1 cellular context compared by ENCODE assay signal in genomic region chr5:138449501-138450239, GRCh38.
A peak's percentile ranks its signal among the peaks of the same experiment; 100 is the strongest.
TF ChIP-seq lines count a peak whose summit lies in the region.

No MANE protein-coding gene starts in this region.

TF ChIP-seq in HepG2, 621 proteins besides CTCF, POLR2A, EP300 and RAD21 (continued from another document and continues in another):
- TF ChIP-seq ZFP36 (IDR thresholded peaks at IDR 0.05; ENCODE audit: borderline replicate concordance, low read depth, low read length, partially characterized antibody) (no peak), ZNF788 (CRISPR knock-in tag; IDR thresholded peaks at IDR 0.05; ENCODE audit: borderline replicate concordance) (peak; percentile 61; the same call in 1 of the 2 replicates), ZSCAN29 (CRISPR knock-in tag; conservative IDR thresholded peaks at IDR 0.05) (no peak), SP140L (CRISPR knock-in tag; IDR thresholded peaks at IDR 0.05; ENCODE audit: borderline replicate concordance) (no peak), HINFP (CRISPR knock-in tag; IDR thresholded peaks at IDR 0.05; ENCODE audit: low read depth) (0 out of 2 replicates have a peak, but pooled peaks have one; percentile 39), POGZ (CRISPR knock-in tag; IDR thresholded peaks at IDR 0.05) (no peak), ZNF235 (CRISPR knock-in tag; IDR thresholded peaks at IDR 0.05; ENCODE audit: borderline replicate concordance) (no peak), HES4 (CRISPR knock-in tag; IDR thresholded peaks at IDR 0.05; ENCODE audit: borderline replicate concordance) (0 out of 2 replicates have a peak, but pooled peaks have one; percentile 2), RNF219 (CRISPR knock-in tag; IDR thresholded peaks at IDR 0.05) (no peak), YEATS2 (CRISPR knock-in tag; IDR thresholded peaks at IDR 0.05; ENCODE audit: borderline replicate concordance) (peak; percentile 28; the same call in 1 of the 2 replicates), ELF4 (CRISPR knock-in tag; IDR thresholded peaks at IDR 0.05; ENCODE audit: borderline replicate concordance) (no peak), AGO1 (IDR thresholded peaks at IDR 0.05; ENCODE audit: low read depth, low read length, poor library complexity, severe bottlenecking) (peak; percentile 23), RXRA (CRISPR knock-in tag; IDR thresholded peaks at IDR 0.05) (no peak), KMT2B (CRISPR knock-in tag; IDR thresholded peaks at IDR 0.05) (no peak), ZNF567 (CRISPR knock-in tag; IDR thresholded peaks at IDR 0.05; ENCODE audit: borderline replicate concordance) (no peak), BCL6 (CRISPR knock-in tag; IDR thresholded peaks at IDR 0.05) (no peak), HNF1A (IDR thresholded peaks at IDR 0.05; ENCODE audit: low read depth) (no peak), HNF1A (CRISPR knock-in tag; IDR thresholded peaks at IDR 0.05; ENCODE audit: borderline replicate concordance) (no peak), ZNF660 (CRISPR knock-in tag; IDR thresholded peaks at IDR 0.05; ENCODE audit: borderline replicate concordance, low read depth) (no peak), HOXA3 (CRISPR knock-in tag; IDR thresholded peaks at IDR 0.05) (peak; percentile 33; the same call in 1 of the 2 replicates), ZFP90 (CRISPR knock-in tag; IDR thresholded peaks at IDR 0.05; ENCODE audit: borderline replicate concordance) (no peak), ZNF720 (CRISPR knock-in tag; IDR thresholded peaks at IDR 0.05) (no peak), HOXA9 (CRISPR knock-in tag; IDR thresholded peaks at IDR 0.05; ENCODE audit: borderline replicate concordance) (no peak), ZNF605 (CRISPR knock-in tag; IDR thresholded peaks at IDR 0.05) (peak; percentile 24; the same call in 1 of the 2 replicates), ZNF136 (CRISPR knock-in tag; IDR thresholded peaks at IDR 0.05; ENCODE audit: low read depth) (0 out of 2 replicates have a peak, but pooled peaks have one; percentile 29), SALL1 (CRISPR knock-in tag; IDR thresholded peaks at IDR 0.05) (peak; percentile 72), BCL3 (CRISPR knock-in tag; IDR thresholded peaks at IDR 0.05) (peak; percentile 46; the same call in 1 of the 2 replicates), ZNF644 (CRISPR knock-in tag; IDR thresholded peaks at IDR 0.05; ENCODE audit: low read depth) (no peak), TEAD3 (CRISPR knock-in tag; optimal IDR thresholded peaks at IDR 0.05; ENCODE audit: borderline replicate concordance) (peak; percentile 55), ZNF777 (CRISPR knock-in tag; IDR thresholded peaks at IDR 0.05) (no peak)
- TF ChIP-seq, protein P1, sequence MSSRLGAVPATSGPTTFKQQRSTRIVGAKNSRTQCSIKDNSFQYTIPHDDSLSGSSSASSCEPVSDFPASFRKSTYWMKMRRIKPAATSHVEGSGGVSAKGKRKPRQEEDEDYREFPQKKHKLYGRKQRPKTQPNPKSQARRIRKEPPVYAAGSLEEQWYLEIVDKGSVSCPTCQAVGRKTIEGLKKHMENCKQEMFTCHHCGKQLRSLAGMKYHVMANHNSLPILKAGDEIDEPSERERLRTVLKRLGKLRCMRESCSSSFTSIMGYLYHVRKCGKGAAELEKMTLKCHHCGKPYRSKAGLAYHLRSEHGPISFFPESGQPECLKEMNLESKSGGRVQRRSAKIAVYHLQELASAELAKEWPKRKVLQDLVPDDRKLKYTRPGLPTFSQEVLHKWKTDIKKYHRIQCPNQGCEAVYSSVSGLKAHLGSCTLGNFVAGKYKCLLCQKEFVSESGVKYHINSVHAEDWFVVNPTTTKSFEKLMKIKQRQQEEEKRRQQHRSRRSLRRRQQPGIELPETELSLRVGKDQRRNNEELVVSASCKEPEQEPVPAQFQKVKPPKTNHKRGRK (CRISPR knock-in tag; IDR thresholded peaks at IDR 0.05), result no peak
- TF ChIP-seq, protein P2, sequence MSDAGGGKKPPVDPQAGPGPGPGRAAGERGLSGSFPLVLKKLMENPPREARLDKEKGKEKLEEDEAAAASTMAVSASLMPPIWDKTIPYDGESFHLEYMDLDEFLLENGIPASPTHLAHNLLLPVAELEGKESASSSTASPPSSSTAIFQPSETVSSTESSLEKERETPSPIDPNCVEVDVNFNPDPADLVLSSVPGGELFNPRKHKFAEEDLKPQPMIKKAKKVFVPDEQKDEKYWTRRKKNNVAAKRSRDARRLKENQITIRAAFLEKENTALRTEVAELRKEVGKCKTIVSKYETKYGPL (CRISPR knock-in tag; IDR thresholded peaks at IDR 0.05), result no peak
- TF ChIP-seq, protein P3, sequence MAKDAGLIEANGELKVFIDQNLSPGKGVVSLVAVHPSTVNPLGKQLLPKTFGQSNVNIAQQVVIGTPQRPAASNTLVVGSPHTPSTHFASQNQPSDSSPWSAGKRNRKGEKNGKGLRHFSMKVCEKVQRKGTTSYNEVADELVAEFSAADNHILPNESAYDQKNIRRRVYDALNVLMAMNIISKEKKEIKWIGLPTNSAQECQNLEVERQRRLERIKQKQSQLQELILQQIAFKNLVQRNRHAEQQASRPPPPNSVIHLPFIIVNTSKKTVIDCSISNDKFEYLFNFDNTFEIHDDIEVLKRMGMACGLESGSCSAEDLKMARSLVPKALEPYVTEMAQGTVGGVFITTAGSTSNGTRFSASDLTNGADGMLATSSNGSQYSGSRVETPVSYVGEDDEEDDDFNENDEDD (CRISPR knock-in tag; IDR thresholded peaks at IDR 0.05; ENCODE audit: borderline replicate concordance), result no peak
- TF ChIP-seq, protein P4, sequence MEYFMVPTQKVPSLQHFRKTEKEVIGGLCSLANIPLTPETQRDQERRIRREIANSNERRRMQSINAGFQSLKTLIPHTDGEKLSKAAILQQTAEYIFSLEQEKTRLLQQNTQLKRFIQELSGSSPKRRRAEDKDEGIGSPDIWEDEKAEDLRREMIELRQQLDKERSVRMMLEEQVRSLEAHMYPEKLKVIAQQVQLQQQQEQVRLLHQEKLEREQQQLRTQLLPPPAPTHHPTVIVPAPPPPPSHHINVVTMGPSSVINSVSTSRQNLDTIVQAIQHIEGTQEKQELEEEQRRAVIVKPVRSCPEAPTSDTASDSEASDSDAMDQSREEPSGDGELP (IDR thresholded peaks at IDR 0.05; ENCODE audit: borderline replicate concordance, low read depth), result no peak
- TF ChIP-seq, protein P5, sequence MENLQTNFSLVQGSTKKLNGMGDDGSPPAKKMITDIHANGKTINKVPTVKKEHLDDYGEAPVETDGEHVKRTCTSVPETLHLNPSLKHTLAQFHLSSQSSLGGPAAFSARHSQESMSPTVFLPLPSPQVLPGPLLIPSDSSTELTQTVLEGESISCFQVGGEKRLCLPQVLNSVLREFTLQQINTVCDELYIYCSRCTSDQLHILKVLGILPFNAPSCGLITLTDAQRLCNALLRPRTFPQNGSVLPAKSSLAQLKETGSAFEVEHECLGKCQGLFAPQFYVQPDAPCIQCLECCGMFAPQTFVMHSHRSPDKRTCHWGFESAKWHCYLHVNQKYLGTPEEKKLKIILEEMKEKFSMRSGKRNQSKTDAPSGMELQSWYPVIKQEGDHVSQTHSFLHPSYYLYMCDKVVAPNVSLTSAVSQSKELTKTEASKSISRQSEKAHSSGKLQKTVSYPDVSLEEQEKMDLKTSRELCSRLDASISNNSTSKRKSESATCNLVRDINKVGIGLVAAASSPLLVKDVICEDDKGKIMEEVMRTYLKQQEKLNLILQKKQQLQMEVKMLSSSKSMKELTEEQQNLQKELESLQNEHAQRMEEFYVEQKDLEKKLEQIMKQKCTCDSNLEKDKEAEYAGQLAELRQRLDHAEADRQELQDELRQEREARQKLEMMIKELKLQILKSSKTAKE (CRISPR knock-in tag; IDR thresholded peaks at IDR 0.05; ENCODE audit: borderline replicate concordance), result no peak
- TF ChIP-seq, protein P6, sequence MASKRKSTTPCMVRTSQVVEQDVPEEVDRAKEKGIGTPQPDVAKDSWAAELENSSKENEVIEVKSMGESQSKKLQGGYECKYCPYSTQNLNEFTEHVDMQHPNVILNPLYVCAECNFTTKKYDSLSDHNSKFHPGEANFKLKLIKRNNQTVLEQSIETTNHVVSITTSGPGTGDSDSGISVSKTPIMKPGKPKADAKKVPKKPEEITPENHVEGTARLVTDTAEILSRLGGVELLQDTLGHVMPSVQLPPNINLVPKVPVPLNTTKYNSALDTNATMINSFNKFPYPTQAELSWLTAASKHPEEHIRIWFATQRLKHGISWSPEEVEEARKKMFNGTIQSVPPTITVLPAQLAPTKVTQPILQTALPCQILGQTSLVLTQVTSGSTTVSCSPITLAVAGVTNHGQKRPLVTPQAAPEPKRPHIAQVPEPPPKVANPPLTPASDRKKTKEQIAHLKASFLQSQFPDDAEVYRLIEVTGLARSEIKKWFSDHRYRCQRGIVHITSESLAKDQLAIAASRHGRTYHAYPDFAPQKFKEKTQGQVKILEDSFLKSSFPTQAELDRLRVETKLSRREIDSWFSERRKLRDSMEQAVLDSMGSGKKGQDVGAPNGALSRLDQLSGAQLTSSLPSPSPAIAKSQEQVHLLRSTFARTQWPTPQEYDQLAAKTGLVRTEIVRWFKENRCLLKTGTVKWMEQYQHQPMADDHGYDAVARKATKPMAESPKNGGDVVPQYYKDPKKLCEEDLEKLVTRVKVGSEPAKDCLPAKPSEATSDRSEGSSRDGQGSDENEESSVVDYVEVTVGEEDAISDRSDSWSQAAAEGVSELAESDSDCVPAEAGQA (IDR thresholded peaks at IDR 0.05; ENCODE audit: low read depth), result no peak
- TF ChIP-seq, protein P6 (CRISPR knock-in tag; IDR thresholded peaks at IDR 0.05; ENCODE audit: borderline replicate concordance), result no peak
